16 cellular contexts compared by ENCODE assay signal in genomic region chr9:3912260-3912659, GRCh38.
DNase-seq lines count a peak whose midpoint lies in the region; FAIRE-seq and TF ChIP-seq lines count a peak whose summit lies in the region.
"Had no signal": no experiment of that assay in that cellular context is flagged by ENCODE, and none has a peak within 500 bp of the region (broad histone marks: within the 10 kb centered on the region; RNA-seq: fewer than 3 reads in every experiment).

No MANE protein-coding gene starts in this region.

- H4K12ac ChIP-seq in trophoblast cell (ENCODE audit: low read depth, low read length): no peak overlapping the region

- H3K9me2 ChIP-seq in GM23248 (ENCODE audit: insufficient read depth): no peaks in the 10 kb centered on the region

- H2AFZ ChIP-seq in GM23248: no peak overlapping the region
- no peak overlapping the region for H2AFZ ChIP-seq in smooth muscle cell (ENCODE audit: low read depth)
- H2AFZ ChIP-seq in trophoblast cell (ENCODE audit: insufficient read depth, low read length, poor library complexity): no peak overlapping the region

- peak overlapping the region; percentile 31 for H3K4me2 ChIP-seq in GM23248 (ENCODE audit: unreplicated experiment)
- peak overlapping the region; percentile 57 for H3K4me2 ChIP-seq in smooth muscle cell
- no peak overlapping the region for H3K4me2 ChIP-seq in trophoblast cell (ENCODE audit: low read length)
- H3K4me2 ChIP-seq: BLaER1, KMS-11 had no signal

- H3K9ac ChIP-seq in GM23248 (no peak overlapping the region), smooth muscle cell (ENCODE audit: low read depth) (peak overlapping the region; percentile 26), trophoblast cell (ENCODE audit: low read length) (no peak overlapping the region)
- H3K9ac ChIP-seq: BLaER1, KMS-11 had no signal

- H3K9me3 ChIP-seq in GM23248 (ENCODE audit: low read depth) (no peaks in the 10 kb centered on the region), smooth muscle cell (replicated peaks; ENCODE audit: low read depth) (no peaks in the 10 kb centered on the region), trophoblast cell (ENCODE audit: insufficient read depth, low read depth, low read length) (no peaks in the 10 kb centered on the region)
- H3K9me3 ChIP-seq: BLaER1 had no signal

- in situ Hi-C loops in GM23248 (cut with MboI): no loop called here

- H3K23ac ChIP-seq in trophoblast cell (ENCODE audit: low read length): no peak overlapping the region

- H3K4me1 ChIP-seq in GM23248 (ENCODE audit: insufficient read depth) (peaks cover 42% of the 10 kb centered on the region), smooth muscle cell (ENCODE audit: low read depth) (peaks cover 39% of the 10 kb centered on the region), trophoblast cell (ENCODE audit: control insufficient read depth in 1 of 2, insufficient read depth in 2 of 2, low read length in 2 of 2) (no peaks in the 10 kb centered on the region)

- H2BK12ac ChIP-seq in trophoblast cell (ENCODE audit: low read length): no peak overlapping the region

- no peak for TF ChIP-seq POLR2A in H54 (IDR thresholded peaks at IDR 0.05; ENCODE audit: low read depth, low read length)

- FAIRE-seq in H54 (lab: Jason Lieb, UNC): no peak
- FAIRE-seq: GM12892 had no signal

- H3K36me3 ChIP-seq in GM23248 (ENCODE audit: low read depth): no peaks in the 10 kb centered on the region
- no peaks in the 10 kb centered on the region for H3K36me3 ChIP-seq in smooth muscle cell (ENCODE audit: low read depth)
- no peaks in the 10 kb centered on the region for H3K36me3 ChIP-seq in trophoblast cell (ENCODE audit: control insufficient read depth in 1 of 2, insufficient read depth in 2 of 2, low read length in 2 of 2)
- H3K36me3 ChIP-seq: BLaER1 had no signal

- H3K4me3 ChIP-seq in GM23248 (0 out of 2 replicates have a peak overlapping the region, but pooled peaks have one; percentile 3), smooth muscle cell (no peak overlapping the region), trophoblast cell (ENCODE audit: low read depth, low read length) (no peak overlapping the region)
- H3K4me3 ChIP-seq: BLaER1 had no signal

- no peak overlapping the region for H3K27ac ChIP-seq in GM23248
- peak overlapping the region; percentile 66 for H3K27ac ChIP-seq in smooth muscle cell (ENCODE audit: low read depth)
- H3K27ac ChIP-seq in trophoblast cell (ENCODE audit: low read depth, low read length): no peak overlapping the region
- H3K27ac ChIP-seq: BLaER1, KMS-11 had no signal

- H3K79me1 ChIP-seq in trophoblast cell (ENCODE audit: low read length): no peaks in the 10 kb centered on the region

- no peak overlapping the region for H2BK120ac ChIP-seq in trophoblast cell (ENCODE audit: insufficient read depth, low read length, poor library complexity)

- H3K79me2 ChIP-seq in GM23248 (ENCODE audit: insufficient read depth) (no peaks in the 10 kb centered on the region), smooth muscle cell (ENCODE audit: low read depth) (no peaks in the 10 kb centered on the region), trophoblast cell (ENCODE audit: control insufficient read depth, insufficient read depth, low read length, poor library complexity) (no peaks in the 10 kb centered on the region)

- no peaks in the 10 kb centered on the region for H3K27me3 ChIP-seq in GM23248 (replicated peaks; ENCODE audit: insufficient read depth)
- no peaks in the 10 kb centered on the region for H3K27me3 ChIP-seq in smooth muscle cell (ENCODE audit: low read depth)
- H3K27me3 ChIP-seq in trophoblast cell (ENCODE audit: insufficient read depth, low read length): no peaks in the 10 kb centered on the region
- H3K27me3 ChIP-seq: BLaER1 had no signal

- TF ChIP-seq CTCF in smooth muscle cell (IDR thresholded peaks at IDR 0.05; ENCODE audit: borderline replicate concordance, insufficient read depth, poor library complexity, severe bottlenecking): no peak

- H4K8ac ChIP-seq in trophoblast cell (ENCODE audit: low read depth, low read length): no peak overlapping the region

- 95 to 97% methylated on average over 4 of the region's 4 CpGs for WGBS in GM23248 (ENCODE audit: low coverage in 1 of 2, low lambda C conversion rate in 2 of 2, missing lambda C conversion rate in 2 of 2), 2 experiments
- WGBS in smooth muscle cell (ENCODE audit: low lambda C conversion rate): 45% methylated on average over 4 of the region's 4 CpGs
- no CpG with 5 or more reads among the region's 4 CpGs for WGBS in trophoblast cell (ENCODE audit: extremely low coverage, insufficient coverage, insufficient read length)

- no peak overlapping the region for H3K18ac ChIP-seq in trophoblast cell (ENCODE audit: low read length)

- H3F3A ChIP-seq in GM23248 (ENCODE audit: insufficient read depth) (peaks cover 14% of the 10 kb centered on the region), smooth muscle cell (ENCODE audit: low read depth) (no peaks in the 10 kb centered on the region)

- DNase-seq in GM23248 (no peak), astrocyte of the hippocampus (ENCODE audit: low read depth, low spot score) (peak; percentile 80), iris pigment epithelial cell (ENCODE audit: low read depth) (peak; percentile 28), smooth muscle cell (lab: John Stamatoyannopoulos, UW; ENCODE audit: unreplicated experiment) (no peak), H54 (ENCODE audit: insufficient read length, low spot score) (no peak), trophoblast cell (no peak)
- no peak for DNase-seq in activated CD4-positive, CD25-positive, alpha-beta regulatory T cell (lab: John Stamatoyannopoulos, UW)
- DNase-seq: CD8-positive, alpha-beta memory T cell; GDM1; NCI-H1092; NCI-H146; NCI-H2081; NCI-H524 treated with DMSO at 0.1 percent for 48 hours had no signal

- H3K4ac ChIP-seq in trophoblast cell (ENCODE audit: low read depth, low read length): no peak overlapping the region

- H2BK5ac ChIP-seq in trophoblast cell (ENCODE audit: low read depth, low read length, poor library complexity): no peak overlapping the region

- H4K20me1 ChIP-seq in GM23248 (ENCODE audit: insufficient read depth) (no peaks in the 10 kb centered on the region), smooth muscle cell (ENCODE audit: low read depth) (no peaks in the 10 kb centered on the region)
- H4K20me1 ChIP-seq: BLaER1 had no signal

- no peak overlapping the region for H4K91ac ChIP-seq in trophoblast cell (ENCODE audit: low read depth, low read length)

- H2AK5ac ChIP-seq in trophoblast cell (ENCODE audit: low read length): no peak overlapping the region

- H3K14ac ChIP-seq in trophoblast cell (ENCODE audit: low read length): no peak overlapping the region

Comparison
In these comparisons a context has a peak if more than half of its experiments do, and no peak if none do; other contexts are left out.
1. DNase-seq: peak in astrocyte of the hippocampus (single experiment) and iris pigment epithelial cell (single experiment); none in GM23248 (single experiment), smooth muscle cell (single experiment), H54 (single experiment), activated CD4-positive, CD25-positive, alpha-beta regulatory T cell (0 of 4) and trophoblast cell (0 of 2).